14 cellular contexts compared by ENCODE assay signal in the genomic region with DNA sequence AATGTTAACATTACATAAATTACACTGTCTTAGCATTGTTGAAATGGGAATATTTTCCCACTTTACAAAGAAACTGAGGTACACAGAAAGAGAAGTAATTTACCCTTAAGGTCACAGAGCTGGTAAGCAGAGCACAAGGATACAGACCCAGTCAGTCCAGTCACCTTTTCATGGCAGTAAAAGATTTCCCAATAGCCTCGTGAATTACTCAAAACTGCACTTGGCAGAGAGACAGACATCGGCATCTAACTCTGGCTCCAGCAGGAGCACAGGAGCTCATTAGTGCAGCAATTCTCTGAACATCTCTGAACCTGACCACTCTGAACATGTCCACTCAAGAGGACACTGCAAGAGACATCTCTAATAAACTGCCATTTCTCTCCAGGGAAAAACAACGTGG. TPM values are rescaled to one million over a fixed set of nuclear protein-coding genes. Genes with fewer than 3 reads are reported as not detected.
DNase-seq lines count a peak whose midpoint lies in the region; ATAC-seq and TF ChIP-seq lines count a peak whose summit lies in the region.
"Had no signal": no experiment of that assay in that cellular context is flagged by ENCODE, and none has a peak within 500 bp of the region (broad histone marks: within the 10 kb centered on the region; RNA-seq: fewer than 3 reads in every experiment).

No MANE protein-coding gene starts in this region.

- H3K4me3 Mint-ChIP-seq in progenitor cell of endocrine pancreas (ENCODE audit: low read depth) = peak overlapping the region; percentile 32
- H3K4me3 Mint-ChIP-seq: activated naive CD4-positive, alpha-beta T cell treated with anti-CD3 and anti-CD28 coated beads, Interleukin-2, amount 10 ng/mL, durations not matched to agents 7 days and 5 days had no signal

- H3K4me1 ChIP-seq in RWPE2 (ENCODE audit: insufficient read depth, poor library complexity, severe bottlenecking) (peaks cover 41% of the 10 kb centered on the region), tibial nerve (peaks cover 0 to 47% (median 14%) of the 10 kb centered on the region in 4 donors)

- no peaks in the 10 kb centered on the region for H3K9me3 ChIP-seq in RWPE2 (ENCODE audit: severe bottlenecking)
- no peaks in the 10 kb centered on the region for H3K9me3 ChIP-seq in tibial nerve
- H3K9me3 ChIP-seq: heart right ventricle, lower lobe of right lung, stomach had no signal

- no peak overlapping the region for H3K4me3 ChIP-seq in RWPE2 (ENCODE audit: severe bottlenecking)
- H3K4me3 ChIP-seq in H7 (ENCODE audit: insufficient read depth, low read depth, low read length) = no peak overlapping the region
- H3K4me3 ChIP-seq in tibial nerve = no peak overlapping the region
- H3K4me3 ChIP-seq: heart right ventricle, lower lobe of right lung, stomach had no signal

- TF ChIP-seq EP300 in tibial nerve (IDR thresholded peaks at IDR 0.05) = no peak

- no peaks in the 10 kb centered on the region for H3K36me3 Mint-ChIP-seq in progenitor cell of endocrine pancreas (ENCODE audit: insufficient read depth)

- DNase-seq in GM04503 (ENCODE audit: low read depth) = peak; percentile 62
- DNase-seq in RWPE2 (ENCODE audit: low spot score) = no peak
- DNase-seq in fibroblast of gingiva (ENCODE audit: low read depth) = peak; percentile 63
- no peak for DNase-seq in progenitor cell of endocrine pancreas (ENCODE audit: low spot score, unreplicated experiment)
- no peak for DNase-seq in H7
- DNase-seq in DMS153 treated with DMSO at 0.1 percent for 48 hours (lab: John Stamatoyannopoulos, UW; ENCODE audit: unreplicated experiment) = no peak
- no peak for DNase-seq in tibial nerve (ENCODE audit: low spot score in 2 of 2)
- DNase-seq: activated naive CD4-positive, alpha-beta T cell treated with anti-CD3 and anti-CD28 coated beads, Interleukin-2, amount 10 ng/mL, durations not matched to agents 7 days and 5 days; heart right ventricle; lower lobe of right lung; NCI-H1694 treated with DMSO at 0.1 percent for 48 hours; stomach; T1000 had no signal

- no peaks in the 10 kb centered on the region for H3K36me3 ChIP-seq in RWPE2 (ENCODE audit: low read depth)
- H3K36me3 ChIP-seq in H7 (replicated peaks; ENCODE audit: control insufficient read depth, insufficient read depth, low read length) = no peaks in the 10 kb centered on the region
- H3K36me3 ChIP-seq in tibial nerve = no peaks in the 10 kb centered on the region
- H3K36me3 ChIP-seq: heart right ventricle, lower lobe of right lung, stomach had no signal

- TF ChIP-seq POLR2A in tibial nerve (IDR thresholded peaks at IDR 0.05) = no peak

- ATAC-seq in RWPE2 (ENCODE audit: low read depth) (peak; percentile 49), GM21723 (IDR thresholded peaks at IDR 0.05; ENCODE audit: unreplicated experiment) (no peak)
- ATAC-seq: heart right ventricle, lower lobe of right lung had no signal

- TF ChIP-seq CTCF in RWPE2 (IDR thresholded peaks at IDR 0.05; ENCODE audit: poor library complexity, severe bottlenecking) (no peak), progenitor cell of endocrine pancreas (IDR thresholded peaks at IDR 0.05; ENCODE audit: unreplicated experiment) (no peak), tibial nerve (IDR thresholded peaks at IDR 0.05) (no peak)

- H3K27me3 Mint-ChIP-seq in progenitor cell of endocrine pancreas = no peaks in the 10 kb centered on the region

- no peaks in the 10 kb centered on the region for H3K9me3 Mint-ChIP-seq in progenitor cell of endocrine pancreas (ENCODE audit: low read depth)
- H3K9me3 Mint-ChIP-seq: activated naive CD4-positive, alpha-beta T cell treated with anti-CD3 and anti-CD28 coated beads, Interleukin-2, amount 10 ng/mL, durations not matched to agents 7 days and 5 days had no signal

- WGBS in tibial nerve, 2 donors = 52 to 58% methylated on average over 3 of the region's 3 CpGs

- H3K27ac Mint-ChIP-seq in progenitor cell of endocrine pancreas = no peak overlapping the region
- H3K27ac Mint-ChIP-seq: activated naive CD4-positive, alpha-beta T cell treated with anti-CD3 and anti-CD28 coated beads, Interleukin-2, amount 10 ng/mL, durations not matched to agents 7 days and 5 days had no signal

- H3K27me3 ChIP-seq in RWPE2 (ENCODE audit: insufficient read depth, poor library complexity, severe bottlenecking) (no peaks in the 10 kb centered on the region), H7 (ENCODE audit: control insufficient read depth, insufficient read depth, low read length) (peaks cover 22% of the 10 kb centered on the region), tibial nerve (no peaks in the 10 kb centered on the region)
- H3K27me3 ChIP-seq: heart right ventricle, stomach had no signal

- H3K4me1 Mint-ChIP-seq in progenitor cell of endocrine pancreas (ENCODE audit: low read depth) = peaks cover 53% of the 10 kb centered on the region

- H3K27ac ChIP-seq in RWPE2 (ENCODE audit: poor library complexity, severe bottlenecking) (peak overlapping the region; percentile 55), tibial nerve (no peak overlapping the region)
- H3K27ac ChIP-seq: heart right ventricle, lower lobe of right lung, stomach had no signal

RNA-seq across cellular contexts. Expression of a gene that starts 3.1 kb away (rescaled TPM):
- total RNA-seq in progenitor cell of endocrine pancreas (30.2 and 31.5 TPM in 2 replicates), tibial nerve (100 to 1,000 TPM in 1 of 4 donors, 10 to 100 TPM in 3; 32.6 to 110 (median 59.7) TPM)
- total RNA-seq in H7 (2014; rRNA removed; shearing (Covaris generic)) = 4.7 and 7.3 TPM in 2 replicates

Comparison
In these comparisons a context has a peak if more than half of its experiments do, and no peak if none do; other contexts are left out.
1. DNase-seq: peak in GM04503 (single experiment) and fibroblast of gingiva (single experiment); none in RWPE2 (single experiment), progenitor cell of endocrine pancreas (single experiment), H7 (single experiment), DMS153 treated with DMSO at 0.1 percent for 48 hours (single experiment) and tibial nerve (0 of 2).